Comparison of ENCODE assay signal across 22 cellular contexts in genomic region chr22:38820021-38820420, GRCh38. TPM values are rescaled to one million over a fixed set of nuclear protein-coding genes. Genes with fewer than 3 reads are reported as not detected.
DNase-seq lines count a peak whose midpoint lies in the region; ATAC-seq and TF ChIP-seq lines count a peak whose summit lies in the region.
"Had no signal": no experiment of that assay in that cellular context is flagged by ENCODE, and none has a peak within 500 bp of the region (broad histone marks: within the 10 kb centered on the region; RNA-seq: fewer than 3 reads in every experiment).

No MANE protein-coding gene starts in this region.

- H3K9ac ChIP-seq in neural cell (ENCODE audit: low read length): no peak overlapping the region

- no peaks in the 10 kb centered on the region for H3K9me3 ChIP-seq in neural cell (ENCODE audit: low read length)
- H3K9me3 ChIP-seq: BE2C, Caco-2, MG63, Peyer's patch had no signal

- TF ChIP-seq CTCF in neural cell (IDR thresholded peaks at IDR 0.05; ENCODE audit: poor library complexity, severe bottlenecking): no peak

- H3K4me2 ChIP-seq in neural cell (ENCODE audit: low read length): no peak overlapping the region

- H3K36me3 ChIP-seq in neural cell (ENCODE audit: insufficient read depth, low read length): no peaks in the 10 kb centered on the region
- H3K36me3 ChIP-seq: BE2C, MG63, Peyer's patch had no signal

- DNase-seq in NCI-H1417 (lab: John Stamatoyannopoulos, UW) (peak; percentile 18 to 75 (median 64)), NCI-H1417 treated with DMSO at 0.1 percent for 48 hours (lab: John Stamatoyannopoulos, UW) (no peak), M059J (ENCODE audit: low read depth) (peak; percentile 7), NCI-H2227 treated with DMSO at 0.1 percent for 48 hours (lab: John Stamatoyannopoulos, UW) (peak; percentile 63), COR-L47 (lab: John Stamatoyannopoulos, UW) (no peak)
- DNase-seq: BE2C; Caco-2; CD4-positive, CD25-positive, alpha-beta regulatory T cell; DMS153; HFFc6; Karpas-422; MG63; NCI-H1436; NCI-H1930; NK-92 treated with Interleukin-12 subunit alpha and Interleukin-12 subunit beta, amount 100 ng/mL, for 24 hours; SW 1271; T-helper 2 cell had no signal

- TF ChIP-seq EP300 in neural cell (conservative IDR thresholded peaks at IDR 0.05; ENCODE audit: poor library complexity, severe bottlenecking): no peak

- ATAC-seq in GM18498 (IDR thresholded peaks at IDR 0.05; ENCODE audit: unreplicated experiment) (no peak), HG02759 (IDR thresholded peaks at IDR 0.05; ENCODE audit: unreplicated experiment) (no peak)
- ATAC-seq: Right ventricle myocardium inferior had no signal

- H4K20me1 ChIP-seq in neural cell (ENCODE audit: insufficient read depth): no peaks in the 10 kb centered on the region

- H2AFZ ChIP-seq in neural cell (ENCODE audit: low read depth, low read length): no peak overlapping the region

- H3K4me3 ChIP-seq in neural cell (ENCODE audit: low read length): peak overlapping the region; percentile 30
- H3K4me3 ChIP-seq: MG63, Peyer's patch had no signal

- no peaks in the 10 kb centered on the region for H3K27me3 ChIP-seq in neural cell (ENCODE audit: insufficient read depth, low read depth, low read length)
- H3K27me3 ChIP-seq: BE2C, Peyer's patch had no signal

- no peaks in the 10 kb centered on the region for H3K9me2 ChIP-seq in neural cell (ENCODE audit: insufficient read depth, low read length)

- no peaks in the 10 kb centered on the region for H3F3A ChIP-seq in neural cell (ENCODE audit: insufficient read depth, low read length, poor library complexity, severe bottlenecking)

- H3K79me2 ChIP-seq in neural cell (replicated peaks; ENCODE audit: insufficient read depth, low read length): no peaks in the 10 kb centered on the region

- TF ChIP-seq RAD21 in neural cell (conservative IDR thresholded peaks at IDR 0.05): no peak

- H3K27ac ChIP-seq in neural cell (ENCODE audit: low read length): peak overlapping the region; percentile 14
- H3K27ac ChIP-seq: Peyer's patch had no signal

TF ChIP-seq in neural cell, 6 proteins besides CTCF, POLR2A, EP300 and RAD21:
- TF ChIP-seq TAF1 (IDR thresholded peaks at IDR 0.05; ENCODE audit: low read depth): no peak
- no peak for TF ChIP-seq SMC3 (conservative IDR thresholded peaks at IDR 0.05; ENCODE audit: poor library complexity)
- peak; percentile 21 for TF ChIP-seq MXI1 (conservative IDR thresholded peaks at IDR 0.05; ENCODE audit: poor library complexity, severe bottlenecking)
- TF ChIP-seq REST (IDR thresholded peaks at IDR 0.05; ENCODE audit: borderline replicate concordance): no peak
- TF ChIP-seq EZH2 (IDR thresholded peaks at IDR 0.05; ENCODE audit: borderline replicate concordance, insufficient read depth, low read length, poor library complexity, severe bottlenecking): no peak
TF ChIP-seq in neural cell: peak in this region for 1.

RNA-seq across cellular contexts. Expression of gene NPTXR, which starts 23.8 kb away (rescaled TPM):
- total RNA-seq in M059J (2014; rRNA removed; shearing (Covaris generic)): 0.76 and 1.9 TPM in 2 replicates
- polyA plus RNA-seq in neural cell: 17.0 and 19.3 TPM in 2 replicates
- polyA minus RNA-seq in neural cell: 32.4 and 33.8 TPM in 2 replicates

RNA-seq across cellular contexts. Expression of gene DNAL4, which starts 26.1 kb away (rescaled TPM):
- total RNA-seq in M059J (2014; rRNA removed; shearing (Covaris generic)): 6.9 and 13.2 TPM in 2 replicates
- 94.4 and 95.0 TPM in 2 replicates for polyA plus RNA-seq in neural cell
- 31.5 and 35.8 TPM in 2 replicates for polyA minus RNA-seq in neural cell

RNA-seq across cellular contexts. Expression of gene CBX6, which starts 52.0 kb away (rescaled TPM):
- 12.2 and 18.4 TPM in 2 replicates for total RNA-seq in M059J (2014; rRNA removed; shearing (Covaris generic))
- polyA plus RNA-seq in neural cell: 13.0 and 16.3 TPM in 2 replicates
- polyA minus RNA-seq in neural cell: 47.7 and 52.8 TPM in 2 replicates

Comparison
In these comparisons a context has a peak if more than half of its experiments do, and no peak if none do; other contexts are left out.
1. DNase-seq: peak in NCI-H1417 (3 of 3), M059J (single experiment) and NCI-H2227 treated with DMSO at 0.1 percent for 48 hours (single experiment); none in NCI-H1417 treated with DMSO at 0.1 percent for 48 hours (single experiment) and COR-L47 (single experiment).